ENCODE assay signal across 16 cellular contexts in genomic region chr3:6392123-6392522, GRCh38.
"Had no signal": no experiment of that assay in that cellular context is flagged by ENCODE, and none has a peak within 500 bp of the region (broad histone marks: within the 10 kb centered on the region; RNA-seq: fewer than 3 reads in every experiment).

No MANE protein-coding gene starts in this region.

- H3K4me1 Mint-ChIP-seq: activated B cell treated with CpG ODN at 0.5 μM for 24 hours; activated CD4-positive, alpha-beta T cell treated with anti-CD3 and anti-CD28 coated beads, Interleukin-2, amount 10 ng/mL, durations not matched to agents 7 days and 5 days; central memory CD8-positive, alpha-beta T cell; memory B cell; stimulated activated naive B cell treated with anti-CD40 and anti-IgM and Interleukin-4, amounts not matched to agents 10 μg/mL and 1 μg/mL and 100 μg/mL, for 72 hours had no signal

- H3K9me3 ChIP-seq: thoracic aorta, upper lobe of left lung had no signal

- H3K27ac ChIP-seq: brain microvascular endothelial cell, coronary artery, thoracic aorta, upper lobe of left lung had no signal

- H3K27me3 ChIP-seq: brain microvascular endothelial cell, upper lobe of left lung had no signal

- H3K4me3 Mint-ChIP-seq: activated B cell treated with CpG ODN at 0.5 μM for 24 hours; activated CD4-positive, alpha-beta T cell treated with anti-CD3 and anti-CD28 coated beads, Interleukin-2, amount 10 ng/mL, durations not matched to agents 7 days and 5 days; activated naive CD4-positive, alpha-beta T cell treated with anti-CD3 and anti-CD28 coated beads for 36 hours; activated T-cell treated with anti-CD3 and anti-CD28 coated beads, Interleukin-2, amount 50 U/mL, for 4 hours; central memory CD8-positive, alpha-beta T cell; memory B cell; stimulated activated naive B cell treated with anti-CD40 and anti-IgM and Interleukin-4, amounts not matched to agents 10 μg/mL and 1 μg/mL and 100 μg/mL, for 72 hours had no signal

- H3K36me3 ChIP-seq: brain microvascular endothelial cell, thoracic aorta, upper lobe of left lung had no signal

- DNase-seq: activated B cell treated with CpG ODN at 0.5 μM for 24 hours; activated CD4-positive, alpha-beta T cell treated with anti-CD3 and anti-CD28 coated beads, Interleukin-2, amount 10 ng/mL, durations not matched to agents 7 days and 5 days; activated CD8-positive, alpha-beta memory T cell treated with anti-CD3 and anti-CD28 coated beads, Interleukin-2, amount 50 U/mL, for 4 hours; activated naive CD4-positive, alpha-beta T cell treated with anti-CD3 and anti-CD28 coated beads for 36 hours; activated T-cell treated with anti-CD3 and anti-CD28 coated beads, Interleukin-2, amount 50 U/mL, for 4 hours; brain microvascular endothelial cell; retina; stimulated activated naive B cell treated with anti-CD40 and anti-IgM and Interleukin-4, amounts not matched to agents 10 μg/mL and 1 μg/mL and 100 μg/mL, for 72 hours; upper lobe of left lung had no signal

- FAIRE-seq: frontal cortex, keratinocyte had no signal

- H3K36me3 Mint-ChIP-seq: memory B cell; stimulated activated naive B cell treated with anti-CD40 and anti-IgM and Interleukin-4, amounts not matched to agents 10 μg/mL and 1 μg/mL and 100 μg/mL, for 72 hours had no signal

- H3K4me3 ChIP-seq: coronary artery, thoracic aorta, upper lobe of left lung had no signal

- H3K27ac Mint-ChIP-seq: activated B cell treated with CpG ODN at 0.5 μM for 24 hours; activated CD4-positive, alpha-beta T cell treated with anti-CD3 and anti-CD28 coated beads, Interleukin-2, amount 10 ng/mL, durations not matched to agents 7 days and 5 days; activated naive CD4-positive, alpha-beta T cell treated with anti-CD3 and anti-CD28 coated beads for 36 hours; memory B cell; stimulated activated naive B cell treated with anti-CD40 and anti-IgM and Interleukin-4, amounts not matched to agents 10 μg/mL and 1 μg/mL and 100 μg/mL, for 72 hours had no signal

- H3K4me1 ChIP-seq: upper lobe of left lung had no signal

- ATAC-seq: activated T-cell treated with anti-CD3 and anti-CD28 coated beads, Interleukin-2, amount 50 U/mL, for 4 hours; left lobe of liver; stimulated activated naive B cell treated with anti-CD40 and anti-IgM and Interleukin-4, amounts not matched to agents 10 μg/mL and 1 μg/mL and 100 μg/mL, for 72 hours had no signal

- H3K27me3 Mint-ChIP-seq: activated B cell treated with CpG ODN at 0.5 μM for 24 hours; activated CD4-positive, alpha-beta T cell treated with anti-CD3 and anti-CD28 coated beads, Interleukin-2, amount 10 ng/mL, durations not matched to agents 7 days and 5 days; central memory CD8-positive, alpha-beta T cell; memory B cell; stimulated activated naive B cell treated with anti-CD40 and anti-IgM and Interleukin-4, amounts not matched to agents 10 μg/mL and 1 μg/mL and 100 μg/mL, for 72 hours had no signal

- H3K9me3 Mint-ChIP-seq: activated B cell treated with CpG ODN at 0.5 μM for 24 hours; activated CD4-positive, alpha-beta T cell treated with anti-CD3 and anti-CD28 coated beads, Interleukin-2, amount 10 ng/mL, durations not matched to agents 7 days and 5 days; activated naive CD4-positive, alpha-beta T cell treated with anti-CD3 and anti-CD28 coated beads for 36 hours; activated T-cell treated with anti-CD3 and anti-CD28 coated beads, Interleukin-2, amount 50 U/mL, for 4 hours; central memory CD8-positive, alpha-beta T cell; memory B cell; stimulated activated naive B cell treated with anti-CD40 and anti-IgM and Interleukin-4, amounts not matched to agents 10 μg/mL and 1 μg/mL and 100 μg/mL, for 72 hours had no signal
